In genomic region chr16:649646-650045, GRCh38 we compare ENCODE assay signal across 9 cellular contexts. TPM values are rescaled to one million over a fixed set of nuclear protein-coding genes. Genes with fewer than 3 reads are reported as not detected.
DNase-seq lines count a peak whose midpoint lies in the region; ATAC-seq, FAIRE-seq and TF ChIP-seq lines count a peak whose summit lies in the region.
"Had no signal": no experiment of that assay in that cellular context is flagged by ENCODE, and none has a peak within 500 bp of the region (broad histone marks: within the 10 kb centered on the region; RNA-seq: fewer than 3 reads in every experiment).

No MANE protein-coding gene starts in this region.

- no peak for TF ChIP-seq EP300 in HepG2 (IDR thresholded peaks at IDR 0.05; ENCODE audit: low read depth in 2 of 2, low read length in 2 of 2)
- no peak for TF ChIP-seq EP300 in HepG2 (CRISPR knock-in tag; IDR thresholded peaks at IDR 0.05; ENCODE audit: borderline replicate concordance)

- H3K9me3 ChIP-seq in HepG2 (ENCODE audit: low read length): no peaks in the 10 kb centered on the region

- TF ChIP-seq CTCF in HepG2 (CRISPR knock-in tag; IDR thresholded peaks at IDR 0.05) (no peak), type B pancreatic cell (conservative IDR thresholded peaks at IDR 0.05) (no peak)

- H3K4me3 Mint-ChIP-seq in activated T-cell treated with anti-CD3 and anti-CD28 coated beads, Interleukin-2, amount 50 U/mL, for 24 hours: peak overlapping the region; percentile 80
- H3K4me3 Mint-ChIP-seq in activated naive CD8-positive, alpha-beta T cell treated with anti-CD3 and anti-CD28 coated beads, Interleukin-2, amount 10 ng/mL, durations not matched to agents 7 days and 5 days: peak overlapping the region; percentile 76
- H3K4me3 Mint-ChIP-seq in type B pancreatic cell: peak overlapping the region; percentile 80

- ATAC-seq in HG03521 (IDR thresholded peaks at IDR 0.05; ENCODE audit: unreplicated experiment): peak; percentile 6
- peak; percentile 21 for ATAC-seq in activated naive CD8-positive, alpha-beta T cell treated with anti-CD3 and anti-CD28 coated beads, Interleukin-2, amount 10 ng/mL, durations not matched to agents 7 days and 5 days (ENCODE audit: low read depth)
- ATAC-seq in HepG2: no peak
- no peak for ATAC-seq in HG02981 (IDR thresholded peaks at IDR 0.05; ENCODE audit: unreplicated experiment)
- no peak for ATAC-seq in GM18858 (IDR thresholded peaks at IDR 0.05; ENCODE audit: unreplicated experiment)

- peak overlapping the region; percentile 83 for H3K4me2 ChIP-seq in HepG2 (ENCODE audit: low read depth, low read length)

- intact Hi-C loops in HepG2 (cut with micrococcal nuclease; ENCODE audit: unreplicated experiment): loop anchor here (10.0 kb wide), 1 partner anchor 65 kb away; no protein-coding TSS in a partner anchor

- 0% methylated on average over 8 of the region's 42 CpGs for WGBS in HepG2 (ENCODE audit: low lambda C conversion rate)

- TF ChIP-seq RAD21 in HepG2 (CRISPR knock-in tag; IDR thresholded peaks at IDR 0.05): no peak

- peak; percentile 61 for DNase-seq in activated T-cell treated with anti-CD3 and anti-CD28 coated beads, Interleukin-2, amount 50 U/mL, for 24 hours
- DNase-seq in activated T-cell treated with anti-CD3 and anti-CD28 coated beads, Interleukin-2, amount 50 U/mL, for 1 hour: no peak
- DNase-seq in activated naive CD8-positive, alpha-beta T cell treated with anti-CD3 and anti-CD28 coated beads, Interleukin-2, amount 10 ng/mL, durations not matched to agents 7 days and 5 days: no peak
- DNase-seq in HepG2 (ENCODE audit: low spot score) (no peak), type B pancreatic cell (ENCODE audit: extremely low spot score, unreplicated experiment) (no peak)

- FAIRE-seq in HepG2 (lab: Jason Lieb, UNC): no peak
- FAIRE-seq: endometrium had no signal

- H3K4me1 ChIP-seq in HepG2 (ENCODE audit: insufficient read depth, low read length): peaks cover 79% of the 10 kb centered on the region

- CTCF ChIA-PET in HepG2 (lab: Yijun Ruan, JAX; ENCODE audit: low intra/inter-chr PET ratio, low total read pairs): no interaction called here

- H3K36me3 ChIP-seq in HepG2 (replicated peaks in 1 of 2; ENCODE audit: control insufficient read depth in 1 of 2, insufficient read depth in 2 of 2, low read length in 2 of 2): no peaks in the 10 kb centered on the region

- H3K36me3 Mint-ChIP-seq in activated T-cell treated with anti-CD3 and anti-CD28 coated beads, Interleukin-2, amount 50 U/mL, for 24 hours (ENCODE audit: low read depth): peaks cover 57% of the 10 kb centered on the region
- H3K36me3 Mint-ChIP-seq in activated naive CD8-positive, alpha-beta T cell treated with anti-CD3 and anti-CD28 coated beads, Interleukin-2, amount 10 ng/mL, durations not matched to agents 7 days and 5 days: no peaks in the 10 kb centered on the region
- H3K36me3 Mint-ChIP-seq in type B pancreatic cell: no peaks in the 10 kb centered on the region

- no peaks in the 10 kb centered on the region for H3K9me3 Mint-ChIP-seq in activated T-cell treated with anti-CD3 and anti-CD28 coated beads, Interleukin-2, amount 50 U/mL, for 24 hours
- H3K9me3 Mint-ChIP-seq in activated naive CD8-positive, alpha-beta T cell treated with anti-CD3 and anti-CD28 coated beads, Interleukin-2, amount 10 ng/mL, durations not matched to agents 7 days and 5 days: no peaks in the 10 kb centered on the region
- no peaks in the 10 kb centered on the region for H3K9me3 Mint-ChIP-seq in type B pancreatic cell

- no peak overlapping the region for H2AFZ ChIP-seq in HepG2 (ENCODE audit: low read length)

- no TSS peak for BruUV-seq in HepG2 (replicated peaks; lab: Mats Ljungman, UMichigan)

- in situ Hi-C loops in HepG2 (cut with HindIII; ENCODE audit: extremely low pct_ligation_motif_present, low pct_unique_long_range_greater_than_20kb): no loop called here

- peak overlapping the region; percentile 91 for H3K9ac ChIP-seq in HepG2 (ENCODE audit: insufficient read depth, low read depth, low read length)

- peaks cover 20% of the 10 kb centered on the region for H3K4me1 Mint-ChIP-seq in activated T-cell treated with anti-CD3 and anti-CD28 coated beads, Interleukin-2, amount 50 U/mL, for 24 hours (ENCODE audit: low read depth)
- peaks cover 3% of the 10 kb centered on the region for H3K4me1 Mint-ChIP-seq in activated naive CD8-positive, alpha-beta T cell treated with anti-CD3 and anti-CD28 coated beads, Interleukin-2, amount 10 ng/mL, durations not matched to agents 7 days and 5 days
- no peaks in the 10 kb centered on the region for H3K4me1 Mint-ChIP-seq in type B pancreatic cell (ENCODE audit: unreplicated experiment)

- H4K20me1 ChIP-seq in HepG2 (ENCODE audit: insufficient read depth, low read length): peaks cover 1% of the 10 kb centered on the region; the same call in 1 of the 2 replicates

- peak overlapping the region; percentile 71 to 79 (median 71) for H3K4me3 ChIP-seq in HepG2 (replicated peaks in 1 of 3; ENCODE audit: insufficient read depth in 1 of 3, low read depth in 2 of 3, low read length in 3 of 3)

- no peak for TF ChIP-seq POLR2A in HepG2 (IDR thresholded peaks at IDR 0.05; ENCODE audit: insufficient read depth in 1 of 2, low read depth in 2 of 2, low read length in 2 of 2)

- no peaks in the 10 kb centered on the region for H3K27me3 ChIP-seq in HepG2 (ENCODE audit: control insufficient read depth in 1 of 2, insufficient read depth in 2 of 2, low read length in 2 of 2)

- POLR2A ChIA-PET in activated naive CD8-positive, alpha-beta T cell treated with anti-CD3 and anti-CD28 coated beads, Interleukin-2, amount 10 ng/mL, durations not matched to agents 7 days and 5 days (lab: Charles Lee): interaction anchor here (0.8 to 3.1 kb wide), 8 partner anchors 10 to 62 kb away, joined by 3 to 13 read pairs (median 6); partner anchors contain the start of genes JMJD8, METTL26, RHOT2 and STUB1
- POLR2A ChIA-PET in HepG2 (lab: Yijun Ruan, JAX): interaction anchor here (0.7 to 2.4 kb wide), 7 partner anchors 13 to 147 kb away, joined by 3 to 12 read pairs (median 4); partner anchors contain the start of genes ANTKMT, METTL26, RHBDL1 and RHOT2

- no peaks in the 10 kb centered on the region for H3K27me3 Mint-ChIP-seq in activated T-cell treated with anti-CD3 and anti-CD28 coated beads, Interleukin-2, amount 50 U/mL, for 24 hours
- no peaks in the 10 kb centered on the region for H3K27me3 Mint-ChIP-seq in activated naive CD8-positive, alpha-beta T cell treated with anti-CD3 and anti-CD28 coated beads, Interleukin-2, amount 10 ng/mL, durations not matched to agents 7 days and 5 days
- H3K27me3 Mint-ChIP-seq in type B pancreatic cell: no peaks in the 10 kb centered on the region

- peaks cover 12% of the 10 kb centered on the region for H3K79me2 ChIP-seq in HepG2 (ENCODE audit: insufficient read depth, low read length)

- peak overlapping the region; percentile 76 for H3K27ac Mint-ChIP-seq in activated T-cell treated with anti-CD3 and anti-CD28 coated beads, Interleukin-2, amount 50 U/mL, for 24 hours
- H3K27ac Mint-ChIP-seq in activated naive CD8-positive, alpha-beta T cell treated with anti-CD3 and anti-CD28 coated beads, Interleukin-2, amount 10 ng/mL, durations not matched to agents 7 days and 5 days: no peak overlapping the region
- H3K27ac Mint-ChIP-seq in type B pancreatic cell: peak overlapping the region; percentile 13

- peak overlapping the region; percentile 93 for H3K27ac ChIP-seq in HepG2 (ENCODE audit: extremely low read length, insufficient read depth, low read length)

RNA-seq across cellular contexts. Expression of gene WDR90, which starts 0.5 kb away (rescaled TPM):
- total RNA-seq in activated naive CD8-positive, alpha-beta T cell treated with anti-CD3 and anti-CD28 coated beads, Interleukin-2, amount 10 ng/mL, durations not matched to agents 7 days and 5 days: 10 to 100 TPM; 73.2 to 79.1 TPM
- total RNA-seq in HepG2 (2016; rRNA removed; fragmentation: Illumina TruSeq; extraction: Trizol): 10.2 and 28.9 TPM in 2 replicates
- 8.3 and 8.4 TPM in 2 replicates for total RNA-seq in HepG2 (2016; cell fraction: cytosol; rRNA removed; fragmentation: Illumina TruSeq; extraction: Trizol; ENCODE audit: low read depth)
- total RNA-seq in HepG2 (2016; cell fraction: insoluble cytoplasmic fraction; rRNA removed; fragmentation: Illumina TruSeq; extraction: Trizol): 10.2 and 31.3 TPM in 2 replicates
- 9.7 and 10.7 TPM in 2 replicates for total RNA-seq in HepG2 (2016; cell fraction: membrane; rRNA removed; fragmentation: Illumina TruSeq; extraction: Trizol)
- total RNA-seq in HepG2 (2016; cell fraction: nucleus; rRNA removed; fragmentation: Illumina TruSeq; extraction: Trizol): 40.6 and 49.4 TPM in 2 replicates
- polyA plus RNA-seq in HepG2 (2011; rRNA removed): 11.1 and 14.9 TPM in 2 replicates
- polyA plus RNA-seq in HepG2 (2011; cell fraction: cytosol; rRNA removed): 3.4 and 7.3 TPM in 2 replicates
- polyA plus RNA-seq in HepG2 (2011; cell fraction: nucleus; rRNA removed): 165 and 272 TPM in 2 replicates
- 8.4 and 11.0 TPM in 2 replicates for polyA plus RNA-seq in HepG2 (2012)
- polyA plus RNA-seq in HepG2 (2016; cell fraction: cytosol; fragmentation: Illumina TruSeq; extraction: Trizol; ENCODE audit: low read depth): 2.6 and 2.7 TPM in 2 replicates
- 9.7 and 12.6 TPM in 2 replicates for polyA plus RNA-seq in HepG2 (2016; cell fraction: insoluble cytoplasmic fraction; fragmentation: Illumina TruSeq; extraction: Trizol; ENCODE audit: low read depth)
- 5.3 TPM in 2 replicates for polyA plus RNA-seq in HepG2 (2016; cell fraction: membrane; fragmentation: Illumina TruSeq; extraction: Trizol; ENCODE audit: low read depth)
- 127 and 129 TPM in 2 replicates for polyA plus RNA-seq in HepG2 (2016; cell fraction: nucleus; fragmentation: Illumina TruSeq; extraction: Trizol; ENCODE audit: insufficient read depth, low read depth)
- 12.2 and 29.3 TPM in 2 replicates for polyA minus RNA-seq in HepG2 (2011; rRNA and poly(A)+ RNA removed; ENCODE audit: low replicate concordance)
- polyA minus RNA-seq in HepG2 (2011; cell fraction: cytosol; rRNA and poly(A)+ RNA removed): 3.2 and 14.2 TPM in 2 replicates
- 15.8 and 22.4 TPM in 2 replicates for polyA minus RNA-seq in HepG2 (2011; cell fraction: nucleus; rRNA and poly(A)+ RNA removed)
- 75.8 and 102 TPM in 2 replicates for total RNA-seq in type B pancreatic cell (ENCODE audit: low replicate concordance)

RNA-seq across cellular contexts. Expression of gene MCRIP2, which starts 8.0 kb away (rescaled TPM):
- total RNA-seq in activated naive CD8-positive, alpha-beta T cell treated with anti-CD3 and anti-CD28 coated beads, Interleukin-2, amount 10 ng/mL, durations not matched to agents 7 days and 5 days: 10 to 100 TPM; 35.4 to 43.0 TPM
- total RNA-seq in HepG2 (2016; rRNA removed; fragmentation: Illumina TruSeq; extraction: Trizol) (54.6 and 76.7 TPM in 2 replicates), type B pancreatic cell (ENCODE audit: low replicate concordance) (36.8 and 39.1 TPM in 2 replicates)
- total RNA-seq in HepG2 (2016; cell fraction: cytosol; rRNA removed; fragmentation: Illumina TruSeq; extraction: Trizol; ENCODE audit: low read depth): 213 and 245 TPM in 2 replicates
- 53.9 and 78.9 TPM in 2 replicates for total RNA-seq in HepG2 (2016; cell fraction: insoluble cytoplasmic fraction; rRNA removed; fragmentation: Illumina TruSeq; extraction: Trizol)
- total RNA-seq in HepG2 (2016; cell fraction: membrane; rRNA removed; fragmentation: Illumina TruSeq; extraction: Trizol): 142 and 185 TPM in 2 replicates
- 43.6 and 55.4 TPM in 2 replicates for total RNA-seq in HepG2 (2016; cell fraction: nucleus; rRNA removed; fragmentation: Illumina TruSeq; extraction: Trizol)
- polyA plus RNA-seq in HepG2 (2011; rRNA removed): 39.6 and 50.7 TPM in 2 replicates
- polyA plus RNA-seq in HepG2 (2011; cell fraction: cytosol; rRNA removed): 28.2 and 61.1 TPM in 2 replicates
- polyA plus RNA-seq in HepG2 (2011; cell fraction: nucleus; rRNA removed): 96.2 and 105 TPM in 2 replicates
- 16.1 and 33.3 TPM in 2 replicates for polyA plus RNA-seq in HepG2 (2012)
- 190 and 204 TPM in 2 replicates for polyA plus RNA-seq in HepG2 (2016; cell fraction: cytosol; fragmentation: Illumina TruSeq; extraction: Trizol; ENCODE audit: low read depth)
- polyA plus RNA-seq in HepG2 (2016; cell fraction: insoluble cytoplasmic fraction; fragmentation: Illumina TruSeq; extraction: Trizol; ENCODE audit: low read depth): 37.1 and 43.7 TPM in 2 replicates
- 110 and 119 TPM in 2 replicates for polyA plus RNA-seq in HepG2 (2016; cell fraction: membrane; fragmentation: Illumina TruSeq; extraction: Trizol; ENCODE audit: low read depth)
- 85.1 and 93.5 TPM in 2 replicates for polyA plus RNA-seq in HepG2 (2016; cell fraction: nucleus; fragmentation: Illumina TruSeq; extraction: Trizol; ENCODE audit: insufficient read depth, low read depth)
- 21.1 and 22.3 TPM in 2 replicates for polyA minus RNA-seq in HepG2 (2011; rRNA and poly(A)+ RNA removed; ENCODE audit: low replicate concordance)
- 13.8 and 16.0 TPM in 2 replicates for polyA minus RNA-seq in HepG2 (2011; cell fraction: cytosol; rRNA and poly(A)+ RNA removed)
- 14.9 and 18.2 TPM in 2 replicates for polyA minus RNA-seq in HepG2 (2011; cell fraction: nucleus; rRNA and poly(A)+ RNA removed)

RNA-seq across cellular contexts. Expression of gene METTL26, which starts 13.5 kb away (rescaled TPM):
- 10 to 100 TPM; 75.7 to 81.2 TPM for total RNA-seq in activated naive CD8-positive, alpha-beta T cell treated with anti-CD3 and anti-CD28 coated beads, Interleukin-2, amount 10 ng/mL, durations not matched to agents 7 days and 5 days
- total RNA-seq in HepG2 (2016; rRNA removed; fragmentation: Illumina TruSeq; extraction: Trizol) (70.1 and 75.1 TPM in 2 replicates), type B pancreatic cell (ENCODE audit: low replicate concordance) (74.4 and 77.0 TPM in 2 replicates)
- 106 and 145 TPM in 2 replicates for total RNA-seq in HepG2 (2016; cell fraction: cytosol; rRNA removed; fragmentation: Illumina TruSeq; extraction: Trizol; ENCODE audit: low read depth)
- 72.6 and 72.8 TPM in 2 replicates for total RNA-seq in HepG2 (2016; cell fraction: insoluble cytoplasmic fraction; rRNA removed; fragmentation: Illumina TruSeq; extraction: Trizol)
- 85.6 and 121 TPM in 2 replicates for total RNA-seq in HepG2 (2016; cell fraction: membrane; rRNA removed; fragmentation: Illumina TruSeq; extraction: Trizol)
- total RNA-seq in HepG2 (2016; cell fraction: nucleus; rRNA removed; fragmentation: Illumina TruSeq; extraction: Trizol): 25.9 and 26.1 TPM in 2 replicates
- polyA plus RNA-seq in HepG2 (2011; rRNA removed): 65.5 and 65.8 TPM in 2 replicates
- polyA plus RNA-seq in HepG2 (2011; cell fraction: cytosol; rRNA removed): 61.3 and 112 TPM in 2 replicates
- 121 and 152 TPM in 2 replicates for polyA plus RNA-seq in HepG2 (2011; cell fraction: nucleus; rRNA removed)
- 40.7 and 43.0 TPM in 2 replicates for polyA plus RNA-seq in HepG2 (2012)
- 158 and 183 TPM in 2 replicates for polyA plus RNA-seq in HepG2 (2016; cell fraction: cytosol; fragmentation: Illumina TruSeq; extraction: Trizol; ENCODE audit: low read depth)
- polyA plus RNA-seq in HepG2 (2016; cell fraction: insoluble cytoplasmic fraction; fragmentation: Illumina TruSeq; extraction: Trizol; ENCODE audit: low read depth): 91.6 and 101 TPM in 2 replicates
- 118 and 119 TPM in 2 replicates for polyA plus RNA-seq in HepG2 (2016; cell fraction: membrane; fragmentation: Illumina TruSeq; extraction: Trizol; ENCODE audit: low read depth)
- 66.7 and 70.0 TPM in 2 replicates for polyA plus RNA-seq in HepG2 (2016; cell fraction: nucleus; fragmentation: Illumina TruSeq; extraction: Trizol; ENCODE audit: insufficient read depth, low read depth)
- 66.6 and 95.2 TPM in 2 replicates for polyA minus RNA-seq in HepG2 (2011; rRNA and poly(A)+ RNA removed; ENCODE audit: low replicate concordance)
- 30.0 and 37.0 TPM in 2 replicates for polyA minus RNA-seq in HepG2 (2011; cell fraction: cytosol; rRNA and poly(A)+ RNA removed)
- polyA minus RNA-seq in HepG2 (2011; cell fraction: nucleus; rRNA and poly(A)+ RNA removed): 15.3 and 23.3 TPM in 2 replicates

RNA-seq across cellular contexts. Expression of gene RHOT2, which starts 18.3 kb away (rescaled TPM):
- total RNA-seq in activated naive CD8-positive, alpha-beta T cell treated with anti-CD3 and anti-CD28 coated beads, Interleukin-2, amount 10 ng/mL, durations not matched to agents 7 days and 5 days: 100 to 1,000 TPM; 173 to 183 TPM
- total RNA-seq in HepG2 (2016; rRNA removed; fragmentation: Illumina TruSeq; extraction: Trizol) (34.1 and 63.6 TPM in 2 replicates), type B pancreatic cell (ENCODE audit: low replicate concordance) (146 and 163 TPM in 2 replicates)
- total RNA-seq in HepG2 (2016; cell fraction: cytosol; rRNA removed; fragmentation: Illumina TruSeq; extraction: Trizol; ENCODE audit: low read depth): 17.1 and 18.2 TPM in 2 replicates
- 29.4 and 68.9 TPM in 2 replicates for total RNA-seq in HepG2 (2016; cell fraction: insoluble cytoplasmic fraction; rRNA removed; fragmentation: Illumina TruSeq; extraction: Trizol)
- total RNA-seq in HepG2 (2016; cell fraction: membrane; rRNA removed; fragmentation: Illumina TruSeq; extraction: Trizol): 23.2 and 28.4 TPM in 2 replicates
- 78.3 and 79.1 TPM in 2 replicates for total RNA-seq in HepG2 (2016; cell fraction: nucleus; rRNA removed; fragmentation: Illumina TruSeq; extraction: Trizol)
- polyA plus RNA-seq in HepG2 (2011; rRNA removed): 76.9 and 104 TPM in 2 replicates
- 24.1 and 52.3 TPM in 2 replicates for polyA plus RNA-seq in HepG2 (2011; cell fraction: cytosol; rRNA removed)
- 959 and 1,318 TPM in 2 replicates for polyA plus RNA-seq in HepG2 (2011; cell fraction: nucleus; rRNA removed)
- 36.6 and 59.1 TPM in 2 replicates for polyA plus RNA-seq in HepG2 (2012)
- polyA plus RNA-seq in HepG2 (2016; cell fraction: cytosol; fragmentation: Illumina TruSeq; extraction: Trizol; ENCODE audit: low read depth): 14.1 and 16.7 TPM in 2 replicates
- 34.3 and 41.8 TPM in 2 replicates for polyA plus RNA-seq in HepG2 (2016; cell fraction: insoluble cytoplasmic fraction; fragmentation: Illumina TruSeq; extraction: Trizol; ENCODE audit: low read depth)
- 19.1 and 22.6 TPM in 2 replicates for polyA plus RNA-seq in HepG2 (2016; cell fraction: membrane; fragmentation: Illumina TruSeq; extraction: Trizol; ENCODE audit: low read depth)
- polyA plus RNA-seq in HepG2 (2016; cell fraction: nucleus; fragmentation: Illumina TruSeq; extraction: Trizol; ENCODE audit: insufficient read depth, low read depth): 215 and 253 TPM in 2 replicates
- 36.6 and 76.1 TPM in 2 replicates for polyA minus RNA-seq in HepG2 (2011; rRNA and poly(A)+ RNA removed; ENCODE audit: low replicate concordance)
- 23.0 and 32.0 TPM in 2 replicates for polyA minus RNA-seq in HepG2 (2011; cell fraction: cytosol; rRNA and poly(A)+ RNA removed)
- 71.6 and 76.3 TPM in 2 replicates for polyA minus RNA-seq in HepG2 (2011; cell fraction: nucleus; rRNA and poly(A)+ RNA removed)

RNA-seq across cellular contexts. Expression of gene WFIKKN1, which starts 18.9 kb away (rescaled TPM):
- total RNA-seq in activated naive CD8-positive, alpha-beta T cell treated with anti-CD3 and anti-CD28 coated beads, Interleukin-2, amount 10 ng/mL, durations not matched to agents 7 days and 5 days: under 1 TPM; 0.47 to 0.60 TPM
- 2.4 and 4.9 TPM in 2 replicates for total RNA-seq in HepG2 (2016; rRNA removed; fragmentation: Illumina TruSeq; extraction: Trizol)
- 0.61 and 0.88 TPM in 2 replicates for total RNA-seq in HepG2 (2016; cell fraction: cytosol; rRNA removed; fragmentation: Illumina TruSeq; extraction: Trizol; ENCODE audit: low read depth)
- 2.1 and 4.8 TPM in 2 replicates for total RNA-seq in HepG2 (2016; cell fraction: insoluble cytoplasmic fraction; rRNA removed; fragmentation: Illumina TruSeq; extraction: Trizol)
- total RNA-seq in HepG2 (2016; cell fraction: membrane; rRNA removed; fragmentation: Illumina TruSeq; extraction: Trizol): 1.1 and 1.8 TPM in 2 replicates
- total RNA-seq in HepG2 (2016; cell fraction: nucleus; rRNA removed; fragmentation: Illumina TruSeq; extraction: Trizol): 3.0 and 3.4 TPM in 2 replicates
- 1.7 and 2.9 TPM in 2 replicates for polyA plus RNA-seq in HepG2 (2011; rRNA removed)
- 2.6 and 4.2 TPM in 2 replicates for polyA plus RNA-seq in HepG2 (2011; cell fraction: cytosol; rRNA removed)
- polyA plus RNA-seq in HepG2 (2011; cell fraction: nucleus; rRNA removed): 4.0 and 4.2 TPM in 2 replicates
- polyA plus RNA-seq in HepG2 (2012): 1.7 and 2.2 TPM in 2 replicates
- 0.58 and 0.66 TPM in 2 replicates for polyA plus RNA-seq in HepG2 (2016; cell fraction: cytosol; fragmentation: Illumina TruSeq; extraction: Trizol; ENCODE audit: low read depth)
- 2.6 and 2.7 TPM in 2 replicates for polyA plus RNA-seq in HepG2 (2016; cell fraction: insoluble cytoplasmic fraction; fragmentation: Illumina TruSeq; extraction: Trizol; ENCODE audit: low read depth)
- 0.93 and 1.1 TPM in 2 replicates for polyA plus RNA-seq in HepG2 (2016; cell fraction: membrane; fragmentation: Illumina TruSeq; extraction: Trizol; ENCODE audit: low read depth)
- 5.9 and 6.7 TPM in 2 replicates for polyA plus RNA-seq in HepG2 (2016; cell fraction: nucleus; fragmentation: Illumina TruSeq; extraction: Trizol; ENCODE audit: insufficient read depth, low read depth)
- polyA minus RNA-seq in HepG2 (2011; rRNA and poly(A)+ RNA removed; ENCODE audit: low replicate concordance): 3.9 and 5.4 TPM in 2 replicates
- 3.1 and 4.6 TPM in 2 replicates for polyA minus RNA-seq in HepG2 (2011; cell fraction: cytosol; rRNA and poly(A)+ RNA removed)
- polyA minus RNA-seq in HepG2 (2011; cell fraction: nucleus; rRNA and poly(A)+ RNA removed): 1.0 and 1.7 TPM in 2 replicates
- 0.71 and 9.0 TPM in 2 replicates for total RNA-seq in type B pancreatic cell (ENCODE audit: low replicate concordance)

Comparison
In these comparisons a context has a peak if more than half of its experiments do, and no peak if none do; other contexts are left out.
1. ATAC-seq: peak in HG03521 (single experiment) and activated naive CD8-positive, alpha-beta T cell treated with anti-CD3 and anti-CD28 coated beads, Interleukin-2, amount 10 ng/mL, durations not matched to agents 7 days and 5 days (single experiment); none in HepG2 (single experiment), HG02981 (single experiment) and GM18858 (single experiment).
2. Peak in every context shown above with its lines, with median percentiles within 50 percentile points of each other: H3K4me3 Mint-ChIP-seq.